18 cellular contexts compared by ENCODE assay signal in genomic region chr2:37468139-37468538, GRCh38.
"Had no signal": no experiment of that assay in that cellular context is flagged by ENCODE, and none has a peak within 500 bp of the region (broad histone marks: within the 10 kb centered on the region; RNA-seq: fewer than 3 reads in every experiment).

No MANE protein-coding gene starts in this region.

- H3K36me3 Mint-ChIP-seq: T-cell had no signal

- H3K4me1 Mint-ChIP-seq: activated CD4-positive, alpha-beta T cell treated with anti-CD3 and anti-CD28 coated beads, Interleukin-2, amount 10 ng/mL, durations not matched to agents 7 days and 5 days had no signal

- H3K27ac ChIP-seq: dorsolateral prefrontal cortex, lower lobe of right lung, tibial artery had no signal

- H3K9me3 Mint-ChIP-seq: activated CD4-positive, alpha-beta T cell treated with anti-CD3 and anti-CD28 coated beads, Interleukin-2, amount 10 ng/mL, durations not matched to agents 7 days and 5 days; activated naive CD4-positive, alpha-beta T cell treated with anti-CD3 and anti-CD28 coated beads for 36 hours; activated T-cell treated with anti-CD3 and anti-CD28 coated beads, Interleukin-2, amount 50 U/mL, for 4 hours; T-cell had no signal

- H3K4me3 ChIP-seq: dorsolateral prefrontal cortex, lower lobe of right lung, tibial artery had no signal

- DNase-seq: activated CD4-positive, alpha-beta T cell treated with anti-CD3 and anti-CD28 coated beads, Interleukin-2, amount 10 ng/mL, durations not matched to agents 7 days and 5 days; activated CD4-positive, CD25-positive, alpha-beta regulatory T cell; activated CD8-positive, alpha-beta T cell treated with anti-CD3 and anti-CD28 coated beads, Interleukin-2, amount 10 ng/mL, durations not matched to agents 7 days and 5 days; activated naive CD4-positive, alpha-beta T cell treated with anti-CD3 and anti-CD28 coated beads for 36 hours; activated T-cell treated with anti-CD3 and anti-CD28 coated beads, Interleukin-2, amount 50 U/mL, for 4 hours; aorta; dorsolateral prefrontal cortex; immature natural killer cell; kidney glomerular epithelial cell; lower lobe of right lung; stimulated activated CD4-positive, alpha-beta T cell treated with anti-CD3 and anti-CD28 coated beads, Interleukin-2, amount 100 ng/mL, for 24 hours; stimulated activated naive CD4-positive, alpha-beta T cell treated with Interleukin-2 at 50 U/mL for 16 hours; T-cell; T-helper 9 cell; tibial artery had no signal

- H3K4me3 Mint-ChIP-seq: activated CD4-positive, alpha-beta T cell treated with anti-CD3 and anti-CD28 coated beads, Interleukin-2, amount 10 ng/mL, durations not matched to agents 7 days and 5 days; activated CD8-positive, alpha-beta T cell treated with anti-CD3 and anti-CD28 coated beads, Interleukin-2, amount 10 ng/mL, durations not matched to agents 7 days and 5 days; activated naive CD4-positive, alpha-beta T cell treated with anti-CD3 and anti-CD28 coated beads for 36 hours; activated T-cell treated with anti-CD3 and anti-CD28 coated beads, Interleukin-2, amount 50 U/mL, for 4 hours; immature natural killer cell; nephron; T-cell had no signal

- H3K27me3 ChIP-seq: tibial artery had no signal

- H3K36me3 ChIP-seq: lower lobe of right lung, tibial artery had no signal

- H3K27ac Mint-ChIP-seq: activated CD4-positive, alpha-beta T cell treated with anti-CD3 and anti-CD28 coated beads, Interleukin-2, amount 10 ng/mL, durations not matched to agents 7 days and 5 days; activated CD8-positive, alpha-beta T cell treated with anti-CD3 and anti-CD28 coated beads, Interleukin-2, amount 10 ng/mL, durations not matched to agents 7 days and 5 days; activated naive CD4-positive, alpha-beta T cell treated with anti-CD3 and anti-CD28 coated beads for 36 hours; immature natural killer cell; T-cell had no signal

- FAIRE-seq: urothelium cell line had no signal

- ATAC-seq: activated CD8-positive, alpha-beta T cell treated with anti-CD3 and anti-CD28 coated beads, Interleukin-2, amount 10 ng/mL, durations not matched to agents 7 days and 5 days; activated T-cell treated with anti-CD3 and anti-CD28 coated beads, Interleukin-2, amount 50 U/mL, for 4 hours; lower lobe of right lung; SK-N-SH treated with all-trans-retinoic acid at 6 μM for 48 hours; T-cell had no signal

- H3K9me3 ChIP-seq: lower lobe of right lung, tibial artery had no signal
